ENCODE assay signal across 1 cellular context in genomic region chr17:21119247-21119944, GRCh38.
TF ChIP-seq lines count a peak whose summit lies in the region.

No MANE protein-coding gene starts in this region.

TF ChIP-seq in K562, 482 proteins besides CTCF, POLR2A, EP300 and RAD21 (continued from another document and continues in another):
- TF ChIP-seq THRA (IDR thresholded peaks at IDR 0.05) (no peak), MYBL2 (IDR thresholded peaks at IDR 0.05; ENCODE audit: low read depth) (no peak), MYBL2 (CRISPR knock-in tag; IDR thresholded peaks at IDR 0.05; ENCODE audit: borderline replicate concordance) (no peak), TCF7 (IDR thresholded peaks at IDR 0.05; ENCODE audit: borderline replicate concordance) (no peak), RUNX1 (IDR thresholded peaks at IDR 0.05; ENCODE audit: low read depth) (no peak), IRF1 (CRISPR knock-in tag; IDR thresholded peaks at IDR 0.05; ENCODE audit: borderline replicate concordance) (no peak), ZNF644 (tag; IDR thresholded peaks at IDR 0.05; ENCODE audit: low read depth) (no peak), NFE2 (IDR thresholded peaks at IDR 0.05; ENCODE audit: low read depth) (no peak), BHLHE40 (IDR thresholded peaks at IDR 0.05; ENCODE audit: low read length) (peak; percentile 76), CREM (IDR thresholded peaks at IDR 0.05; ENCODE audit: low read depth) (peak; percentile 56), ZMIZ1 (IDR thresholded peaks at IDR 0.05; ENCODE audit: low read depth in 2 of 2, low read length in 2 of 2) (no peak), ZNF311 (CRISPR knock-in tag; IDR thresholded peaks at IDR 0.05) (no peak), JUN (IDR thresholded peaks at IDR 0.05; ENCODE audit: borderline replicate concordance, low read depth, low read length) (0 out of 2 replicates have a peak, but pooled peaks have one; percentile 15), JUN (CRISPR knock-in tag; IDR thresholded peaks at IDR 0.05; ENCODE audit: borderline replicate concordance) (no peak), SUPT5H (IDR thresholded peaks at IDR 0.05) (no peak), TAF1 (IDR thresholded peaks at IDR 0.05; ENCODE audit: control insufficient read depth, extremely low read depth, insufficient read depth, low read length, severe bottlenecking) (no peak), WHSC1 (IDR thresholded peaks at IDR 0.05; ENCODE audit: low read length) (no peak), YY1 (IDR thresholded peaks at IDR 0.05; ENCODE audit: borderline replicate concordance in 1 of 3, control insufficient read depth in 1 of 3, extremely low read depth in 1 of 3, insufficient read depth in 3 of 3, insufficient read length in 1 of 3, insufficient replicate concordance in 2 of 3, low read depth in 1 of 3, low read length in 2 of 3) (peak in 1 of 3 experiments; percentile 14), RCOR1 (IDR thresholded peaks at IDR 0.05; ENCODE audit: borderline replicate concordance in 1 of 2, low read depth in 2 of 2, low read length in 2 of 2) (peak in 1 of 2 experiments; percentile 44; a peak in 1 of 4 replicates), DPF2 (IDR thresholded peaks at IDR 0.05) (0 out of 2 replicates have a peak, but pooled peaks have one; percentile 12), RBM22 (IDR thresholded peaks at IDR 0.05; ENCODE audit: low read depth, low read length, poor library complexity, severe bottlenecking) (no peak), LCOR (CRISPR knock-in tag; IDR thresholded peaks at IDR 0.05) (0 out of 2 replicates have a peak, but pooled peaks have one; percentile 43), NFE2L1 (tag; IDR thresholded peaks at IDR 0.05; ENCODE audit: borderline replicate concordance, low read depth) (no peak), ZSCAN32 (CRISPR knock-in tag; IDR thresholded peaks at IDR 0.05) (no peak), IRF9 (tag; IDR thresholded peaks at IDR 0.05) (no peak), CC2D1A (IDR thresholded peaks at IDR 0.05) (no peak), ZNF609 (CRISPR knock-in tag; IDR thresholded peaks at IDR 0.05; ENCODE audit: borderline replicate concordance) (no peak), CXXC5 (CRISPR knock-in tag; IDR thresholded peaks at IDR 0.05) (peak; percentile 20; the same call in 1 of the 2 replicates), ELF2 (CRISPR knock-in tag; IDR thresholded peaks at IDR 0.05) (no peak), RB1 (IDR thresholded peaks at IDR 0.05; ENCODE audit: low read depth) (peak; percentile 15; the same call in 1 of the 2 replicates), MITF (IDR thresholded peaks at IDR 0.05) (no peak), ATF1 (CRISPR knock-in tag; IDR thresholded peaks at IDR 0.05) (no peak), ATF1 (tag; IDR thresholded peaks at IDR 0.05) (0 out of 2 replicates have a peak, but pooled peaks have one; percentile 27), E2F8 (IDR thresholded peaks at IDR 0.05; ENCODE audit: low read depth, partially characterized antibody) (no peak), KAT7 (CRISPR knock-in tag; IDR thresholded peaks at IDR 0.05; ENCODE audit: borderline replicate concordance) (no peak), CBX3 (IDR thresholded peaks at IDR 0.05; ENCODE audit: borderline replicate concordance in 1 of 2, low read length in 2 of 2) (no peak), CTBP1 (IDR thresholded peaks at IDR 0.05; ENCODE audit: borderline replicate concordance) (0 out of 2 replicates have a peak, but pooled peaks have one; percentile 34), NEUROD1 (IDR thresholded peaks at IDR 0.05; ENCODE audit: borderline replicate concordance, low read depth, low read length, partially characterized antibody) (no peak), KLF1 (tag; IDR thresholded peaks at IDR 0.05) (no peak), JUND (IDR thresholded peaks at IDR 0.05; ENCODE audit: borderline replicate concordance, low read depth, low read length) (peak; percentile 40; the same call in 1 of the 2 replicates), JUND (tag; IDR thresholded peaks at IDR 0.05; ENCODE audit: borderline replicate concordance, low read depth, low read length) (no peak), C11orf30 (IDR thresholded peaks at IDR 0.05; ENCODE audit: low read depth) (no peak), PHF20 (IDR thresholded peaks at IDR 0.05; ENCODE audit: partially characterized antibody) (no peak), TCF15 (CRISPR knock-in tag; IDR thresholded peaks at IDR 0.05) (no peak), E2F5 (CRISPR knock-in tag; IDR thresholded peaks at IDR 0.05) (no peak), CHD1 (IDR thresholded peaks at IDR 0.05; ENCODE audit: low read length) (no peak), ZNF586 (CRISPR knock-in tag; conservative IDR thresholded peaks at IDR 0.05) (no peak), CSDE1 (IDR thresholded peaks at IDR 0.05) (no peak), ZNF696 (CRISPR knock-in tag; conservative IDR thresholded peaks at IDR 0.05) (no peak), TFAM (CRISPR knock-in tag; conservative IDR thresholded peaks at IDR 0.05) (no peak), ZFX (CRISPR knock-in tag; IDR thresholded peaks at IDR 0.05) (no peak)
